In the genomic region with DNA sequence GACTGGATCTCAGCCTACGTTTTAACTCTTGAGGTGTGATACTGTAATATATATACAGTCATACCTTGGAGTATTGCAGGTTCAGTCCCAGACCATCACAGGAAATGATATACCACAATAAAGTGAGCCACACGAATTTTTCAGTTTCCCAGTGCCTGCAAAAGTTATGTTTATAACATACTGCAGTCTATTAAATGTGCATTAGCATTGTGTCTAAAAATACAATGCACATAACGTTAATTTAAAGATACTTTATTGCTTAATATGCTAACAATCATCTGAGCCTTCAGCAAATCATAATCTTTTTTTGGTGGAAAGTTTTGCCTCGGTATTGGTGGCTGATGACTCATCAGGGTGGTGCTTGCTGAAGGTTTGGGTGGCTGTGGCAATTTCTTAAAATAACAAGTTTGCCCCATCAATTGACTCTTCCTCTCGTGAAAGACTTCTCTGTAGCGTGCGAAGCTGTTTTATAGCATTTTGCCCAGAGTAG, we compare ENCODE assay signal across 10 cellular contexts. TPM values are rescaled to one million over a fixed set of nuclear protein-coding genes. Genes with fewer than 3 reads are reported as not detected.
DNase-seq lines count a peak whose midpoint lies in the region; ATAC-seq and TF ChIP-seq lines count a peak whose summit lies in the region.
"Had no signal": no experiment of that assay in that cellular context is flagged by ENCODE, and none has a peak within 500 bp of the region (broad histone marks: within the 10 kb centered on the region; RNA-seq: fewer than 3 reads in every experiment).

No MANE protein-coding gene starts in this region.

- 70 to 76% methylated on average over 7 of the region's 7 CpGs for WGBS in testis, 2 donors

- H3K4me3 Mint-ChIP-seq in progenitor cell of endocrine pancreas (ENCODE audit: low read depth) = no peak overlapping the region
- H3K4me3 Mint-ChIP-seq: brain had no signal

- TF ChIP-seq CTCF in progenitor cell of endocrine pancreas (IDR thresholded peaks at IDR 0.05; ENCODE audit: unreplicated experiment) (no peak), testis (IDR thresholded peaks at IDR 0.05) (no peak)

- H3K4me3 ChIP-seq in testis = no peak overlapping the region

- intact Hi-C loops in testis (cut with DNase I; ENCODE audit: low total_unique reads) = no loop called here

- H3K27ac ChIP-seq in testis = no peak overlapping the region

- no peaks in the 10 kb centered on the region for H3K27me3 Mint-ChIP-seq in progenitor cell of endocrine pancreas
- H3K27me3 Mint-ChIP-seq: brain had no signal

- H3K27me3 ChIP-seq in testis = no peaks in the 10 kb centered on the region

- no peaks in the 10 kb centered on the region for H3K9me3 ChIP-seq in testis

- H3K9me3 Mint-ChIP-seq in progenitor cell of endocrine pancreas (ENCODE audit: low read depth) = no peaks in the 10 kb centered on the region
- H3K9me3 Mint-ChIP-seq: brain had no signal

- DNase-seq in T-helper 2 cell (peak in 3 of 5 experiments; percentile 8 to 93 (median 41)), cerebellum (ENCODE audit: low spot score) (no peak), NCI-H226 (no peak), progenitor cell of endocrine pancreas (ENCODE audit: low spot score, unreplicated experiment) (no peak), testis (no peak)
- DNase-seq in activated naive CD4-positive, alpha-beta T cell treated with anti-CD3 and anti-CD28 coated beads, Interleukin-2, amount 50 U/mL, for 16 hours = peak; percentile 42
- DNase-seq in stimulated activated CD4-positive, alpha-beta T cell treated with anti-CD3 and anti-CD28 coated beads, Interleukin-2, amount 100 ng/mL, for 48 hours = peak; percentile 11 to 35
- DNase-seq: NCI-H524 treated with DMSO at 0.1 percent for 48 hours had no signal

- no peaks in the 10 kb centered on the region for H3K4me1 Mint-ChIP-seq in progenitor cell of endocrine pancreas (ENCODE audit: low read depth)
- H3K4me1 Mint-ChIP-seq: brain had no signal

- no peak for TF ChIP-seq POLR2A in testis (IDR thresholded peaks at IDR 0.05)

- peak; percentile 31 for ATAC-seq in HG03442 (IDR thresholded peaks at IDR 0.05; ENCODE audit: unreplicated experiment)

- H3K36me3 Mint-ChIP-seq in progenitor cell of endocrine pancreas (ENCODE audit: insufficient read depth) = peaks cover 21% of the 10 kb centered on the region

- no peaks in the 10 kb centered on the region for H3K4me1 ChIP-seq in testis

- H3K36me3 ChIP-seq in testis (ENCODE audit: low read depth, missing control alignments) = no peaks in the 10 kb centered on the region

- H3K27ac Mint-ChIP-seq in progenitor cell of endocrine pancreas = no peak overlapping the region
- H3K27ac Mint-ChIP-seq: brain had no signal

RNA-seq across cellular contexts. Expression of a gene that starts 18.9 kb away (rescaled TPM):
- total RNA-seq in cerebellum = 21.2 TPM
- 16.8 and 17.7 TPM in 2 replicates for total RNA-seq in progenitor cell of endocrine pancreas
- total RNA-seq in testis = 10 to 100 TPM; 20.7 to 25.1 TPM
- polyA plus RNA-seq in testis (ENCODE audit: insufficient read depth, low read depth, low replicate concordance) = 18.0 TPM

RNA-seq across cellular contexts. Expression of a gene that starts 45.1 kb away (rescaled TPM):
- total RNA-seq in cerebellum (23.9 TPM), progenitor cell of endocrine pancreas (36.6 and 37.7 TPM in 2 replicates), testis (10 to 100 TPM; 15.2 to 21.6 TPM)
- 9.8 TPM for polyA plus RNA-seq in testis (ENCODE audit: insufficient read depth, low read depth, low replicate concordance)

RNA-seq across cellular contexts. Expression of a gene that starts 45.3 kb away (rescaled TPM):
- total RNA-seq in cerebellum (29.5 TPM), progenitor cell of endocrine pancreas (41.1 and 49.3 TPM in 2 replicates), testis (10 to 100 TPM; 13.7 to 13.9 TPM)
- 24.6 TPM for polyA plus RNA-seq in testis (ENCODE audit: insufficient read depth, low read depth, low replicate concordance)

Comparison
In these comparisons a context has a peak if more than half of its experiments do, and no peak if none do; other contexts are left out.
1. DNase-seq: peak in T-helper 2 cell (3 of 5), activated naive CD4-positive, alpha-beta T cell treated with anti-CD3 and anti-CD28 coated beads, Interleukin-2, amount 50 U/mL, for 16 hours (single experiment) and stimulated activated CD4-positive, alpha-beta T cell treated with anti-CD3 and anti-CD28 coated beads, Interleukin-2, amount 100 ng/mL, for 48 hours (2 of 2); none in cerebellum (single experiment), NCI-H226 (single experiment), progenitor cell of endocrine pancreas (single experiment) and testis (single experiment).